20 cellular contexts compared by ENCODE assay signal in the genomic region with DNA sequence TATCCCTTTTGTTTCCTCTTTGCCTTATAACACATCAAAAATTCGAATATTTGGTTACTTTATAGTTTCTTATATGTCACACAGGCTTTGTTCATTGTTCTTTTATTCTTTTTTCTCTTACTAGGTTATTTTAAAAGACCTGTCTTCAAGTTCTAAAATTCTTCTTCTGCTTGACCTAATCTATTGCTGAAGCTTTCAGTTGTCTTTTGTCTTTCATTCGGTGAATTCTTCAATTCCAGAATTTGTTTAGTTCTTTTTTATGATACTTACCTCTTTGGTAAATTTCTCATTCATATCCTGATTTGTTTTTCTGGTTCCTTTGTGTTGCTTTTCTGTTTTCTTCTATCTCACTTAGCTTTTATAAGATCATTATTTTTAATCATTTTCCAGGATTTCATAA.
DNase-seq lines count a peak whose midpoint lies in the region; ATAC-seq and TF ChIP-seq lines count a peak whose summit lies in the region.
"Had no signal": no experiment of that assay in that cellular context is flagged by ENCODE, and none has a peak within 500 bp of the region (broad histone marks: within the 10 kb centered on the region; RNA-seq: fewer than 3 reads in every experiment).

No MANE protein-coding gene starts in this region.

- H3K9me3 ChIP-seq in OCI-LY7 (ENCODE audit: low read length) = peaks cover 31% of the 10 kb centered on the region

- H3K36me3 ChIP-seq in OCI-LY7 (ENCODE audit: insufficient read depth, low read length) = peaks cover 65% of the 10 kb centered on the region

- H3K27ac ChIP-seq in OCI-LY7 (ENCODE audit: low read depth, low read length, poor library complexity, severe bottlenecking) = no peak overlapping the region
- H3K27ac ChIP-seq: C4-2B, SK-N-MC had no signal

- H3K9me3 Mint-ChIP-seq in endothelial cell (ENCODE audit: unreplicated experiment) = peaks cover 5% of the 10 kb centered on the region
- H3K9me3 Mint-ChIP-seq in effector memory CD8-positive, alpha-beta T cell = peaks cover 3 to 32% of the 10 kb centered on the region in 2 donors

- no peak overlapping the region for H3K4me2 ChIP-seq in OCI-LY7 (ENCODE audit: low read length)
- H3K4me2 ChIP-seq: GM23338 had no signal

- H3K27me3 Mint-ChIP-seq in endothelial cell (ENCODE audit: unreplicated experiment) = peaks cover 10% of the 10 kb centered on the region
- no peaks in the 10 kb centered on the region for H3K27me3 Mint-ChIP-seq in effector memory CD8-positive, alpha-beta T cell
- H3K27me3 Mint-ChIP-seq: B cell had no signal

- no peaks in the 10 kb centered on the region for H3K4me1 ChIP-seq in OCI-LY7 (ENCODE audit: insufficient read depth, low read length, poor library complexity, severe bottlenecking)
- H3K4me1 ChIP-seq: Caco-2 had no signal

- POLR2A ChIA-PET in OCI-LY7 (lab: Charles Lee) = no interaction called here

- BruUV-seq in OCI-LY7 (replicated peaks; lab: Mats Ljungman, UMichigan) = no TSS peak

- H3K9me2 ChIP-seq in OCI-LY7 (ENCODE audit: insufficient read depth, low read length) = no peaks in the 10 kb centered on the region

- H2AFZ ChIP-seq in OCI-LY7 (ENCODE audit: low read length) = no peak overlapping the region
- H2AFZ ChIP-seq: GM23338 had no signal

- DNase-seq in KBM-7 = peak; percentile 11
- DNase-seq in OCI-LY7 (ENCODE audit: low spot score) = peak; percentile 10
- DNase-seq in endothelial cell (ENCODE audit: low spot score) = no peak
- no peak for DNase-seq in MV-4-11 (lab: John Stamatoyannopoulos, UW)
- DNase-seq in effector memory CD8-positive, alpha-beta T cell = no peak
- DNase-seq: Caco-2; CD8-positive, alpha-beta T cell; H9; IMR-90; NCI-H2029 treated with DMSO at 0.1 percent for 48 hours; NCI-H2227 treated with DMSO at 0.1 percent for 48 hours; NCI-H510A; NCI-H69; SIG-M5 had no signal

- no peaks in the 10 kb centered on the region for H3K79me2 ChIP-seq in OCI-LY7 (ENCODE audit: insufficient read depth, low read depth, low read length)

- peaks cover 59% of the 10 kb centered on the region for H3K36me3 Mint-ChIP-seq in endothelial cell (ENCODE audit: low read depth, unreplicated experiment)
- H3K36me3 Mint-ChIP-seq in effector memory CD8-positive, alpha-beta T cell (ENCODE audit: insufficient read depth) = peaks cover 22% of the 10 kb centered on the region

- peaks cover 16% of the 10 kb centered on the region for H3K4me1 Mint-ChIP-seq in endothelial cell (ENCODE audit: unreplicated experiment)
- H3K4me1 Mint-ChIP-seq in effector memory CD8-positive, alpha-beta T cell (ENCODE audit: low read depth in 2 of 2) = peaks cover 11 to 13% of the 10 kb centered on the region in 2 donors
- H3K4me1 Mint-ChIP-seq: B cell, H9 had no signal

- CTCF ChIA-PET in OCI-LY7 (lab: Charles Lee; ENCODE audit: unreplicated experiment) = no interaction called here

- no peak for ATAC-seq in effector memory CD8-positive, alpha-beta T cell (replicated peaks)
- ATAC-seq in HG02678 (IDR thresholded peaks at IDR 0.05; ENCODE audit: unreplicated experiment) (no peak), GM21717 (IDR thresholded peaks at IDR 0.05; ENCODE audit: unreplicated experiment) (no peak)
- ATAC-seq: CD8-positive, alpha-beta T cell; GM23338 had no signal

- H3K27ac Mint-ChIP-seq in endothelial cell (ENCODE audit: unreplicated experiment) = no peak overlapping the region
- no peak overlapping the region for H3K27ac Mint-ChIP-seq in effector memory CD8-positive, alpha-beta T cell
- H3K27ac Mint-ChIP-seq: B cell; CD8-positive, alpha-beta T cell; GM23338; H9 had no signal

- no peaks in the 10 kb centered on the region for H4K20me1 ChIP-seq in OCI-LY7 (ENCODE audit: insufficient read depth, low read length)

- intact Hi-C loops in OCI-LY7 (cut with micrococcal nuclease; ENCODE audit: unreplicated experiment) = no loop called here

- no peak for TF ChIP-seq CTCF in OCI-LY7 (conservative IDR thresholded peaks at IDR 0.05; ENCODE audit: low read length)
- no peak for TF ChIP-seq CTCF in endothelial cell (IDR thresholded peaks at IDR 0.05; ENCODE audit: unreplicated experiment)

- no peak overlapping the region for H3K4me3 ChIP-seq in OCI-LY7 (ENCODE audit: low read depth, low read length, poor library complexity, severe bottlenecking)
- H3K4me3 ChIP-seq: GM23338, SK-N-MC had no signal

- in situ Hi-C loops in KBM-7 (cut with MboI; ENCODE audit: low pct_unique_long_range_greater_than_20kb, low sequenced_read_pairs) = no loop called here

- H3K4me3 Mint-ChIP-seq in endothelial cell (ENCODE audit: unreplicated experiment) = peak overlapping the region; percentile 72
- H3K4me3 Mint-ChIP-seq in effector memory CD8-positive, alpha-beta T cell = no peak overlapping the region
- H3K4me3 Mint-ChIP-seq: B cell; CD8-positive, alpha-beta T cell; GM23338; H9 had no signal

Comparison
In these comparisons a context has a peak if more than half of its experiments do, and no peak if none do; other contexts are left out.
1. DNase-seq: peak in KBM-7 (single experiment) and OCI-LY7 (single experiment); none in endothelial cell (single experiment), MV-4-11 (single experiment) and effector memory CD8-positive, alpha-beta T cell (0 of 3).